In genomic region chr18:51212606-51213005, GRCh38 we compare ENCODE assay signal across 27 cellular contexts.
"Had no signal": no experiment of that assay in that cellular context is flagged by ENCODE, and none has a peak within 500 bp of the region (broad histone marks: within the 10 kb centered on the region; RNA-seq: fewer than 3 reads in every experiment).

No MANE protein-coding gene starts in this region.

- H3K27me3 Mint-ChIP-seq: activated CD4-positive, alpha-beta T cell treated with anti-CD3 and anti-CD28 coated beads, Interleukin-2, amount 10 ng/mL, durations not matched to agents 24 days and 14 days; activated naive CD8-positive, alpha-beta T cell treated with anti-CD3 and anti-CD28 coated beads for 36 hours; activated T-helper 17 cell treated with anti-CD3 and anti-CD28 coated beads, Interleukin-2, amount 50 U/mL, for 72 hours; T-cell had no signal

- H3K4me3 Mint-ChIP-seq: activated CD4-positive, alpha-beta T cell treated with anti-CD3 and anti-CD28 coated beads, Interleukin-2, amount 10 ng/mL, durations not matched to agents 24 days and 14 days; activated naive CD8-positive, alpha-beta T cell treated with anti-CD3 and anti-CD28 coated beads for 36 hours; activated T-cell treated with anti-CD3 and anti-CD28 coated beads, Interleukin-2, amount 50 U/mL, for 72 hours; T-cell had no signal

- DNase-seq: activated CD4-positive, alpha-beta T cell treated with anti-CD3 and anti-CD28 coated beads, Interleukin-2, amount 10 ng/mL, durations not matched to agents 24 days and 14 days; activated CD4-positive, alpha-beta T cell treated with anti-CD3 and anti-CD28 coated beads, Interleukin-2, amount 50 U/mL, for 4 hours; activated effector memory CD4-positive, alpha-beta T cell treated with anti-CD3 and anti-CD28 coated beads, Interleukin-2, amount 50 U/mL, for 16 hours; activated naive CD4-positive, alpha-beta T cell; activated naive CD4-positive, alpha-beta T cell treated with anti-CD3 and anti-CD28 coated beads, Interleukin-2, amount 50 U/mL, for 16 hours; activated naive CD8-positive, alpha-beta T cell treated with anti-CD3 and anti-CD28 coated beads for 36 hours; activated T-cell treated with anti-CD3 and anti-CD28 coated beads, Interleukin-2, amount 50 U/mL, for 1 hour; activated T-cell treated with anti-CD3 and anti-CD28 coated beads, Interleukin-2, amount 50 U/mL, for 72 hours; amniotic stem cell; aorta; brain microvascular endothelial cell; central memory CD4-positive, alpha-beta T cell; NCI-H1105; NCI-H1417 treated with DMSO at 0.1 percent for 48 hours; NCI-H1930; NCI-H510A; NCI-H526; NCI-H748 treated with DMSO at 0.1 percent for 48 hours; NK-92 treated with Interleukin-12 subunit alpha and Interleukin-12 subunit beta, amount 100 ng/mL, for 24 hours; PC-3; SIG-M5; T-cell; T1000 had no signal

- H3K27ac ChIP-seq: brain microvascular endothelial cell, RWPE1 had no signal

- H3K9me3 Mint-ChIP-seq: activated T-helper 17 cell treated with anti-CD3 and anti-CD28 coated beads, Interleukin-2, amount 50 U/mL, for 72 hours; T-cell had no signal

- H3K27ac Mint-ChIP-seq: activated CD4-positive, alpha-beta T cell treated with anti-CD3 and anti-CD28 coated beads, Interleukin-2, amount 10 ng/mL, durations not matched to agents 24 days and 14 days; activated T-cell treated with anti-CD3 and anti-CD28 coated beads, Interleukin-2, amount 50 U/mL, for 72 hours; T-cell had no signal

- H3K36me3 Mint-ChIP-seq: activated naive CD8-positive, alpha-beta T cell treated with anti-CD3 and anti-CD28 coated beads for 36 hours had no signal

- ATAC-seq: PC-3, Right ventricle myocardium inferior, SK-N-SH treated with all-trans-retinoic acid at 6 μM for 48 hours had no signal
